In the genomic region with DNA sequence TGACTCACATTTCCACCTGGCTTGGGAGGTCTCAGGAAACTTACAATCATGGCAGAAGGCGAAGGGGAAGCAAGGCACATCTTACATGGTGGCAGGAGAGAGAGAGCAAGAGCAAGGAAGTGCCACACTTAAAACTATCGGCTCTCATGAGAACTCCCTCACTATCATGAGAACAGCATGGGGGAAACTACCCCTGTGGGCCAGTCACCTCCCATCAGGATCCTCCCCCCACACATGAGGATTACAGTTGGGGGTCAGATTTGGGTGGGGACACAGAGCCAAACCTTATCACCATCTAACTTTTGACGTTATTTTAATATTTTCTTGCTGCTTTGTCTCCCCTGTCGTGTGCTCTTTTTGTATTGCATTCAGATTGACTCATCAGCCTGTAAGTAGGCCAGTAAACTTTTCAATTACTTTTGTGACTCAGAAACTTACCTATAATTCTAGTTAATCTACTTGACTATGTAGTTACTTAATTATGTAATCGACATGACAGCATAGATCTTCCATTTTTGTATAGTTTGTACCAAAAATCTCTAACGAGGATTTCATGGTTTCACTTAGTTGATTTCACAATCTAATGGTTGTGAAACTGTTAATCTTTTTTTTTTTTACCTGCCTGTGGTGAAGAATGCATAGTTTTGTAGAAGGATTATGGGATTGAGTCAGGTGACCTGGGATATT, we compare ENCODE assay signal across 11 cellular contexts. TPM values are rescaled to one million over a fixed set of nuclear protein-coding genes. Genes with fewer than 3 reads are reported as not detected.
DNase-seq lines count a peak whose midpoint lies in the region; ATAC-seq and TF ChIP-seq lines count a peak whose summit lies in the region.
"Had no signal": no experiment of that assay in that cellular context is flagged by ENCODE, and none has a peak within 500 bp of the region (broad histone marks: within the 10 kb centered on the region; RNA-seq: fewer than 3 reads in every experiment).

No MANE protein-coding gene starts in this region.

- H3K27me3 Mint-ChIP-seq in activated CD4-positive, alpha-beta T cell treated with anti-CD3 and anti-CD28 coated beads for 36 hours, result no peaks in the 10 kb centered on the region
- H3K27me3 Mint-ChIP-seq in activated CD8-positive, alpha-beta T cell treated with anti-CD3 and anti-CD28 coated beads for 36 hours, result no peaks in the 10 kb centered on the region

- peaks cover 75% of the 10 kb centered on the region for H3K4me1 Mint-ChIP-seq in activated CD4-positive, alpha-beta T cell treated with anti-CD3 and anti-CD28 coated beads for 36 hours
- peaks cover 81% of the 10 kb centered on the region for H3K4me1 Mint-ChIP-seq in activated CD8-positive, alpha-beta T cell treated with anti-CD3 and anti-CD28 coated beads for 36 hours (ENCODE audit: low read depth)

- peaks cover 13 to 100% (median 49%) of the 10 kb centered on the region in 6 donors for H3K4me1 ChIP-seq in spleen

- H3K4me3 ChIP-seq in epithelial cell of esophagus (ENCODE audit: low read length), result no peak overlapping the region
- H3K4me3 ChIP-seq in spleen, result no peak overlapping the region

- peaks cover 0 to 21% (median 0%) of the 10 kb centered on the region in 8 donors for H3K9me3 ChIP-seq in spleen

- intact Hi-C loops in activated CD4-positive, alpha-beta T cell treated with anti-CD3 and anti-CD28 coated beads for 36 hours (cut with DNase I, micrococcal nuclease), result loop anchor here (2.0 to 5.0 kb wide), 3 partner anchors 18 to 802 kb away; a partner anchor contains a TSS
- intact Hi-C loops in activated CD8-positive, alpha-beta T cell treated with anti-CD3 and anti-CD28 coated beads for 36 hours (cut with micrococcal nuclease), result no loop called here
- intact Hi-C loops in spleen (cut with DNase I; ENCODE audit: low total_unique reads), result no loop called here

- TF ChIP-seq POLR2A in spleen (IDR thresholded peaks at IDR 0.05), result no peak

- peak overlapping the region in 6 of 8 donors; percentile 26 to 72 (median 41) for H3K27ac ChIP-seq in spleen

- TF ChIP-seq CTCF in activated CD8-positive, alpha-beta T cell treated with anti-CD3 and anti-CD28 coated beads for 36 hours (IDR thresholded peaks at IDR 0.05), result no peak
- TF ChIP-seq CTCF in epithelial cell of esophagus (IDR thresholded peaks at IDR 0.05; ENCODE audit: insufficient read depth, low read depth, low read length, missing control alignments) (no peak), spleen (IDR thresholded peaks at IDR 0.05 in 8 of 11, conservative IDR thresholded peaks at IDR 0.05 in 3 of 11) (no peak)

- peak overlapping the region; percentile 85 for H3K27ac Mint-ChIP-seq in activated CD4-positive, alpha-beta T cell treated with anti-CD3 and anti-CD28 coated beads for 36 hours
- H3K27ac Mint-ChIP-seq in activated CD8-positive, alpha-beta T cell treated with anti-CD3 and anti-CD28 coated beads for 36 hours, result peak overlapping the region; percentile 96

- H3K36me3 Mint-ChIP-seq in activated CD4-positive, alpha-beta T cell treated with anti-CD3 and anti-CD28 coated beads for 36 hours (ENCODE audit: low read depth), result peaks cover 17% of the 10 kb centered on the region
- peaks cover 47% of the 10 kb centered on the region for H3K36me3 Mint-ChIP-seq in activated CD8-positive, alpha-beta T cell treated with anti-CD3 and anti-CD28 coated beads for 36 hours (ENCODE audit: low read depth)

- DNase-seq in activated CD4-positive, alpha-beta T cell treated with anti-CD3 and anti-CD28 coated beads for 36 hours, result peak; percentile 30
- no peak for DNase-seq in activated CD4-positive, alpha-beta T cell treated with anti-CD3 and anti-CD28 coated beads for 4 hours
- DNase-seq in activated CD8-positive, alpha-beta T cell treated with anti-CD3 and anti-CD28 coated beads for 36 hours, result peak; percentile 40
- DNase-seq in epithelial cell of esophagus (ENCODE audit: low read depth) (peak; percentile 75), spleen (no peak), HuH-7 (ENCODE audit: low spot score) (no peak), epidermal melanocyte (ENCODE audit: insufficient read length, low spot score) (no peak)
- DNase-seq: ACHN, kidney glomerular epithelial cell, NCI-H345 had no signal

- H3K27me3 ChIP-seq in spleen (replicated peaks in 1 of 7), result no peaks in the 10 kb centered on the region

- CTCF ChIA-PET in activated CD4-positive, alpha-beta T cell treated with anti-CD3 and anti-CD28 coated beads for 36 hours (lab: Charles Lee), result no interaction called here
- CTCF ChIA-PET in activated CD8-positive, alpha-beta T cell treated with anti-CD3 and anti-CD28 coated beads for 36 hours (lab: Charles Lee), result interaction anchor here (1.0 to 1.3 kb wide), 3 partner anchors 10 to 124 kb away, joined by 3 to 4 read pairs (median 3); no protein-coding TSS in a partner anchor

- POLR2A ChIA-PET in activated CD4-positive, alpha-beta T cell treated with anti-CD3 and anti-CD28 coated beads for 36 hours (lab: Charles Lee), result no interaction called here
- POLR2A ChIA-PET in activated CD8-positive, alpha-beta T cell treated with anti-CD3 and anti-CD28 coated beads for 36 hours (lab: Charles Lee), result interaction anchor here (1.1 to 3.7 kb wide), 2 partner anchors 12 to 18 kb away, joined by 3 to 20 read pairs; a partner anchor contains a TSS

- peaks cover 12% of the 10 kb centered on the region for H3K9me3 Mint-ChIP-seq in activated CD4-positive, alpha-beta T cell treated with anti-CD3 and anti-CD28 coated beads for 36 hours (ENCODE audit: low read depth)
- H3K9me3 Mint-ChIP-seq in activated CD8-positive, alpha-beta T cell treated with anti-CD3 and anti-CD28 coated beads for 36 hours, result peaks cover 16% of the 10 kb centered on the region

- peak; percentile 82 for ATAC-seq in activated CD4-positive, alpha-beta T cell treated with anti-CD3 and anti-CD28 coated beads for 36 hours
- ATAC-seq in activated CD8-positive, alpha-beta T cell treated with anti-CD3 and anti-CD28 coated beads for 36 hours, result peak; percentile 60
- no peak for ATAC-seq in HG02938 (IDR thresholded peaks at IDR 0.05; ENCODE audit: unreplicated experiment)

- peak overlapping the region; percentile 13 for H3K4me3 Mint-ChIP-seq in activated CD4-positive, alpha-beta T cell treated with anti-CD3 and anti-CD28 coated beads for 36 hours
- H3K4me3 Mint-ChIP-seq in activated CD8-positive, alpha-beta T cell treated with anti-CD3 and anti-CD28 coated beads for 36 hours, result peak overlapping the region; percentile 14

- H3K36me3 ChIP-seq in spleen, result no peaks in the 10 kb centered on the region

- 72 to 85% (median 73%) methylated on average over 6 of the region's 6 CpGs for WGBS in spleen, 5 donors

RNA-seq across cellular contexts. Expression of a gene that starts 18.2 kb away (rescaled TPM):
- 10 to 100 TPM; 32.9 to 36.4 TPM for total RNA-seq in activated CD4-positive, alpha-beta T cell treated with anti-CD3 and anti-CD28 coated beads for 36 hours
- 10 to 100 TPM; 44.4 to 46.6 TPM for total RNA-seq in activated CD8-positive, alpha-beta T cell treated with anti-CD3 and anti-CD28 coated beads for 36 hours
- 10 to 100 TPM; 44.3 to 66.6 (median 53.7) TPM for total RNA-seq in spleen
- 10 to 100 TPM; 26.8 to 32.2 (median 30.7) TPM for polyA plus RNA-seq in spleen

Comparison
In these comparisons a context has a peak if more than half of its experiments do, and no peak if none do; other contexts are left out.
1. DNase-seq: peak in activated CD4-positive, alpha-beta T cell treated with anti-CD3 and anti-CD28 coated beads for 36 hours (single experiment), activated CD8-positive, alpha-beta T cell treated with anti-CD3 and anti-CD28 coated beads for 36 hours (single experiment) and epithelial cell of esophagus (single experiment); none in activated CD4-positive, alpha-beta T cell treated with anti-CD3 and anti-CD28 coated beads for 4 hours (0 of 2), spleen (single experiment), HuH-7 (single experiment) and epidermal melanocyte (single experiment).
2. intact Hi-C loops: an anchor here in activated CD4-positive, alpha-beta T cell treated with anti-CD3 and anti-CD28 coated beads for 36 hours (2.0 to 5.0 kb wide); none called in activated CD8-positive, alpha-beta T cell treated with anti-CD3 and anti-CD28 coated beads for 36 hours and spleen.